In the genomic region with DNA sequence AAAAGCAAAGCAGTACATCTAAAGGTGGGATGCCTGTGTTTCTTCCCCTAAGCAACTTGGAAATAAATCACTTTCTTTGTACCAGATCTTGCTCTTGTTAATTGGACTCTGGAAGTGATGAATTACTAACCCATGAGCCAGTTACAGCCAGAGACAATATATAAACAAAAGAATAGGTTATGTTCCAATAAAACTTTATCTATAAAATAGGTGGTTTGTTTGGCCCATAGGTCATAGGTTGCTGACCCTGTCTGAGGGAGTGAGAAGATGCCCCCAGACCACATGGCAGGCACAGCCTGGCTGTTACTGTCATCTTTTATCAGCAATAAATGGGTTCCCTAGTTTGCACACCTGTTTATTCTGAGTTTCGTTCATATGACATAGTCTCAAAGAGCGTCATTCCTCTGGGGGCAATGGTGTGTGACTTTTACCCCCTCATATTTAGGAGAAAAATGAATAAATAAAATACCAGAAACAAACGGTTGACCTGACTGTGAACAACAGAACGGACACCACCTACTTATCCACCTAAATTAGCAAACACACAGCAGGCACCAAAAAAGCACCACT, we compare ENCODE assay signal across 1 cellular context.
TF ChIP-seq lines count a peak whose summit lies in the region.

No MANE protein-coding gene starts in this region.

TF ChIP-seq in GM12878, 131 proteins besides CTCF, POLR2A, EP300 and RAD21 (continued from another document):
- TF ChIP-seq SREBF2 (IDR thresholded peaks at IDR 0.05; ENCODE audit: low read length) (no peak), DPF2 (IDR thresholded peaks at IDR 0.05) (no peak), ZNF217 (IDR thresholded peaks at IDR 0.05) (no peak), NR2C2 (IDR thresholded peaks at IDR 0.05; ENCODE audit: borderline replicate concordance, control insufficient read depth, insufficient read length, low read depth) (no peak), SREBF1 (IDR thresholded peaks at IDR 0.05; ENCODE audit: low read length) (no peak), FOXM1 (IDR thresholded peaks at IDR 0.05; ENCODE audit: low read depth, low read length) (no peak), ZNF622 (IDR thresholded peaks at IDR 0.05) (no peak), SMC3 (IDR thresholded peaks at IDR 0.05; ENCODE audit: borderline replicate concordance, low read length) (no peak)
- TF ChIP-seq, protein P1, sequence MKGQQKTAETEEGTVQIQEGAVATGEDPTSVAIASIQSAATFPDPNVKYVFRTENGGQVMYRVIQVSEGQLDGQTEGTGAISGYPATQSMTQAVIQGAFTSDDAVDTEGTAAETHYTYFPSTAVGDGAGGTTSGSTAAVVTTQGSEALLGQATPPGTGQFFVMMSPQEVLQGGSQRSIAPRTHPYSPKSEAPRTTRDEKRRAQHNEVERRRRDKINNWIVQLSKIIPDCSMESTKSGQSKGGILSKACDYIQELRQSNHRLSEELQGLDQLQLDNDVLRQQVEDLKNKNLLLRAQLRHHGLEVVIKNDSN (IDR thresholded peaks at IDR 0.05; ENCODE audit: borderline replicate concordance, extremely low read length, insufficient read depth, low read depth, low read length) = no peak
- TF ChIP-seq, protein P2, sequence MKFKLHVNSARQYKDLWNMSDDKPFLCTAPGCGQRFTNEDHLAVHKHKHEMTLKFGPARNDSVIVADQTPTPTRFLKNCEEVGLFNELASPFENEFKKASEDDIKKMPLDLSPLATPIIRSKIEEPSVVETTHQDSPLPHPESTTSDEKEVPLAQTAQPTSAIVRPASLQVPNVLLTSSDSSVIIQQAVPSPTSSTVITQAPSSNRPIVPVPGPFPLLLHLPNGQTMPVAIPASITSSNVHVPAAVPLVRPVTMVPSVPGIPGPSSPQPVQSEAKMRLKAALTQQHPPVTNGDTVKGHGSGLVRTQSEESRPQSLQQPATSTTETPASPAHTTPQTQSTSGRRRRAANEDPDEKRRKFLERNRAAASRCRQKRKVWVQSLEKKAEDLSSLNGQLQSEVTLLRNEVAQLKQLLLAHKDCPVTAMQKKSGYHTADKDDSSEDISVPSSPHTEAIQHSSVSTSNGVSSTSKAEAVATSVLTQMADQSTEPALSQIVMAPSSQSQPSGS (IDR thresholded peaks at IDR 0.05; ENCODE audit: low read length) = no peak
- TF ChIP-seq, protein P3, sequence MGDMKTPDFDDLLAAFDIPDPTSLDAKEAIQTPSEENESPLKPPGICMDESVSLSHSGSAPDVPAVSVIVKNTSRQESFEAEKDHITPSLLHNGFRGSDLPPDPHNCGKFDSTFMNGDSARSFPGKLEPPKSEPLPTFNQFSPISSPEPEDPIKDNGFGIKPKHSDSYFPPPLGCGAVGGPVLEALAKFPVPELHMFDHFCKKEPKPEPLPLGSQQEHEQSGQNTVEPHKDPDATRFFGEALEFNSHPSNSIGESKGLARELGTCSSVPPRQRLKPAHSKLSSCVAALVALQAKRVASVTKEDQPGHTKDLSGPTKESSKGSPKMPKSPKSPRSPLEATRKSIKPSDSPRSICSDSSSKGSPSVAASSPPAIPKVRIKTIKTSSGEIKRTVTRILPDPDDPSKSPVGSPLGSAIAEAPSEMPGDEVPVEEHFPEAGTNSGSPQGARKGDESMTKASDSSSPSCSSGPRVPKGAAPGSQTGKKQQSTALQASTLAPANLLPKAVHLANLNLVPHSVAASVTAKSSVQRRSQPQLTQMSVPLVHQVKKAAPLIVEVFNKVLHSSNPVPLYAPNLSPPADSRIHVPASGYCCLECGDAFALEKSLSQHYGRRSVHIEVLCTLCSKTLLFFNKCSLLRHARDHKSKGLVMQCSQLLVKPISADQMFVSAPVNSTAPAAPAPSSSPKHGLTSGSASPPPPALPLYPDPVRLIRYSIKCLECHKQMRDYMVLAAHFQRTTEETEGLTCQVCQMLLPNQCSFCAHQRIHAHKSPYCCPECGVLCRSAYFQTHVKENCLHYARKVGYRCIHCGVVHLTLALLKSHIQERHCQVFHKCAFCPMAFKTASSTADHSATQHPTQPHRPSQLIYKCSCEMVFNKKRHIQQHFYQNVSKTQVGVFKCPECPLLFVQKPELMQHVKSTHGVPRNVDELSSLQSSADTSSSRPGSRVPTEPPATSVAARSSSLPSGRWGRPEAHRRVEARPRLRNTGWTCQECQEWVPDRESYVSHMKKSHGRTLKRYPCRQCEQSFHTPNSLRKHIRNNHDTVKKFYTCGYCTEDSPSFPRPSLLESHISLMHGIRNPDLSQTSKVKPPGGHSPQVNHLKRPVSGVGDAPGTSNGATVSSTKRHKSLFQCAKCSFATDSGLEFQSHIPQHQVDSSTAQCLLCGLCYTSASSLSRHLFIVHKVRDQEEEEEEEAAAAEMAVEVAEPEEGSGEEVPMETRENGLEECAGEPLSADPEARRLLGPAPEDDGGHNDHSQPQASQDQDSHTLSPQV (IDR thresholded peaks at IDR 0.05) = no peak
- TF ChIP-seq, protein P4, sequence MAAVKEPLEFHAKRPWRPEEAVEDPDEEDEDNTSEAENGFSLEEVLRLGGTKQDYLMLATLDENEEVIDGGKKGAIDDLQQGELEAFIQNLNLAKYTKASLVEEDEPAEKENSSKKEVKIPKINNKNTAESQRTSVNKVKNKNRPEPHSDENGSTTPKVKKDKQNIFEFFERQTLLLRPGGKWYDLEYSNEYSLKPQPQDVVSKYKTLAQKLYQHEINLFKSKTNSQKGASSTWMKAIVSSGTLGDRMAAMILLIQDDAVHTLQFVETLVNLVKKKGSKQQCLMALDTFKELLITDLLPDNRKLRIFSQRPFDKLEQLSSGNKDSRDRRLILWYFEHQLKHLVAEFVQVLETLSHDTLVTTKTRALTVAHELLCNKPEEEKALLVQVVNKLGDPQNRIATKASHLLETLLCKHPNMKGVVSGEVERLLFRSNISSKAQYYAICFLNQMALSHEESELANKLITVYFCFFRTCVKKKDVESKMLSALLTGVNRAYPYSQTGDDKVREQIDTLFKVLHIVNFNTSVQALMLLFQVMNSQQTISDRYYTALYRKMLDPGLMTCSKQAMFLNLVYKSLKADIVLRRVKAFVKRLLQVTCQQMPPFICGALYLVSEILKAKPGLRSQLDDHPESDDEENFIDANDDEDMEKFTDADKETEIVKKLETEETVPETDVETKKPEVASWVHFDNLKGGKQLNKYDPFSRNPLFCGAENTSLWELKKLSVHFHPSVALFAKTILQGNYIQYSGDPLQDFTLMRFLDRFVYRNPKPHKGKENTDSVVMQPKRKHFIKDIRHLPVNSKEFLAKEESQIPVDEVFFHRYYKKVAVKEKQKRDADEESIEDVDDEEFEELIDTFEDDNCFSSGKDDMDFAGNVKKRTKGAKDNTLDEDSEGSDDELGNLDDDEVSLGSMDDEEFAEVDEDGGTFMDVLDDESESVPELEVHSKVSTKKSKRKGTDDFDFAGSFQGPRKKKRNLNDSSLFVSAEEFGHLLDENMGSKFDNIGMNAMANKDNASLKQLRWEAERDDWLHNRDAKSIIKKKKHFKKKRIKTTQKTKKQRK (IDR thresholded peaks at IDR 0.05; ENCODE audit: low read depth, low read length) = no peak
